18 cellular contexts compared by ENCODE assay signal in the genomic region with DNA sequence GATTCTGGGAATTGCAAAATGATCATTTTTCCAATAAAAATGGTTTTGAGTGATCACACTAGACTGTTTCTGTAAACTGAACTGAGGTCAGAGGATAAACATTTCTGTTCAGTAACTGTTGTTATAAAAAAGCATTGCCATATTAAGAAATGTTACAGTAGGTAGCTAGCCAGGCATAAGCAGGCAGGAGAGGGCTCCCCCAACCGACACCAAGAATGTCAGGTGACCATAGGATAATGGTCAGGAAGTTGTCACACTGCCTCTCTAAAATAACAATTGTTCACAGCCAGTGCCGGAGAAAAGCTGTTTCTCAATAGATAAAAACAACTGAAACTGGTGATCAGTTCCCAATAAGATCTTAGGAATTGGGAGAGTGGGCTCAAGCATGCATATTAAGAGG.
A peak's percentile ranks its signal among the peaks of the same experiment; 100 is the strongest.
DNase-seq lines count a peak whose midpoint lies in the region; ATAC-seq, FAIRE-seq and TF ChIP-seq lines count a peak whose summit lies in the region.
"Had no signal": no experiment of that assay in that cellular context is flagged by ENCODE, and none has a peak within 500 bp of the region (broad histone marks: within the 10 kb centered on the region; RNA-seq: fewer than 3 reads in every experiment).

No MANE protein-coding gene starts in this region.

- peaks cover 47% of the 10 kb centered on the region for H3K4me1 Mint-ChIP-seq in chondrocyte (ENCODE audit: low read depth)

- H3K4me3 Mint-ChIP-seq in chondrocyte (ENCODE audit: unreplicated experiment), result no peak overlapping the region
- H3K4me3 Mint-ChIP-seq: activated T-helper 1 cell treated with anti-CD3 and anti-CD28 coated beads, Interleukin-12 subunit alpha, Interleukin-12 subunit beta, Interleukin-2, Interleukin-4 antibody, amounts not matched to agents 30 ng/mL and 10 ng/mL and 1 ng/mL, durations not matched to agents 14 hours and 24 hours and 36 hours had no signal

- H3K4me1 ChIP-seq in hepatocyte (ENCODE audit: insufficient read depth) (peaks cover 16% of the 10 kb centered on the region), skeletal muscle satellite cell (ENCODE audit: control insufficient read depth, insufficient read depth, low read length) (peaks cover 29% of the 10 kb centered on the region), transverse colon (no peaks in the 10 kb centered on the region), stomach (no peaks in the 10 kb centered on the region)
- H3K4me1 ChIP-seq: body of pancreas, Caco-2, gastrocnemius medialis had no signal

- FAIRE-seq in HTR-8/SVneo (lab: Jason Lieb, UNC), result peak; percentile 26

- DNase-seq in HTR-8/SVneo (ENCODE audit: insufficient read length, low spot score), result no peak
- DNase-seq in chondrocyte (ENCODE audit: low spot score), result no peak
- no peak for DNase-seq in hepatocyte (ENCODE audit: low spot score)
- DNase-seq in transverse colon, result no peak
- DNase-seq in stomach, result no peak
- no peak for DNase-seq in NCI-H524 treated with DMSO at 0.1 percent for 48 hours (lab: John Stamatoyannopoulos, UW)
- DNase-seq: Caco-2, gastrocnemius medialis, NCI-H1436 treated with DMSO at 0.1 percent for 48 hours, NCI-H2171, NCI-H526 had no signal

- TF ChIP-seq CTCF in chondrocyte (IDR thresholded peaks at IDR 0.05), result no peak
- TF ChIP-seq CTCF in hepatocyte (IDR thresholded peaks at IDR 0.05; ENCODE audit: poor library complexity), result no peak
- no peak for TF ChIP-seq CTCF in transverse colon (IDR thresholded peaks at IDR 0.05)
- no peak for TF ChIP-seq CTCF in stomach (IDR thresholded peaks at IDR 0.05)

- H3K4me3 ChIP-seq in hepatocyte (no peak overlapping the region), skeletal muscle satellite cell (ENCODE audit: low read length) (peak overlapping the region; percentile 9), transverse colon (no peak overlapping the region), stomach (no peak overlapping the region)
- H3K4me3 ChIP-seq: body of pancreas, coronary artery, gastrocnemius medialis had no signal

- H3K9me3 ChIP-seq in hepatocyte (ENCODE audit: low read depth), result no peaks in the 10 kb centered on the region
- no peaks in the 10 kb centered on the region for H3K9me3 ChIP-seq in skeletal muscle satellite cell (replicated peaks; ENCODE audit: low read length)
- H3K9me3 ChIP-seq in transverse colon, result no peaks in the 10 kb centered on the region
- no peaks in the 10 kb centered on the region for H3K9me3 ChIP-seq in stomach
- H3K9me3 ChIP-seq: body of pancreas, Caco-2, gastrocnemius medialis had no signal

- peak overlapping the region; percentile 18 for H3K27ac Mint-ChIP-seq in chondrocyte (ENCODE audit: unreplicated experiment)
- H3K27ac Mint-ChIP-seq: activated naive CD4-positive, alpha-beta T cell treated with anti-CD3 and anti-CD28 coated beads, Interleukin-2, amount 50 U/mL, for 72 hours; activated T-helper 1 cell treated with anti-CD3 and anti-CD28 coated beads, Interleukin-12 subunit alpha, Interleukin-12 subunit beta, Interleukin-2, Interleukin-4 antibody, amounts not matched to agents 30 ng/mL and 10 ng/mL and 1 ng/mL, durations not matched to agents 14 hours and 24 hours and 36 hours had no signal

- H3K36me3 Mint-ChIP-seq in chondrocyte (ENCODE audit: low read depth), result peaks cover under 1% of the 10 kb centered on the region

- no peaks in the 10 kb centered on the region for H4K20me1 ChIP-seq in hepatocyte (ENCODE audit: insufficient read depth, poor library complexity, severe bottlenecking)

- H3K9me3 Mint-ChIP-seq in chondrocyte (ENCODE audit: low read depth), result peaks cover 5% of the 10 kb centered on the region
- H3K9me3 Mint-ChIP-seq: activated T-helper 1 cell treated with anti-CD3 and anti-CD28 coated beads, Interleukin-12 subunit alpha, Interleukin-12 subunit beta, Interleukin-2, Interleukin-4 antibody, amounts not matched to agents 30 ng/mL and 10 ng/mL and 1 ng/mL, durations not matched to agents 14 hours and 24 hours and 36 hours had no signal

- TF ChIP-seq EP300 in transverse colon (IDR thresholded peaks at IDR 0.05; ENCODE audit: low read depth) (no peak), stomach (IDR thresholded peaks at IDR 0.05) (no peak)

- H3K79me2 ChIP-seq in hepatocyte, result no peaks in the 10 kb centered on the region

- peaks cover 2% of the 10 kb centered on the region for H3K27me3 Mint-ChIP-seq in chondrocyte (ENCODE audit: low read depth)

- H3K27ac ChIP-seq in hepatocyte (peak overlapping the region; percentile 21), transverse colon (no peak overlapping the region), stomach (no peak overlapping the region)
- H3K27ac ChIP-seq: body of pancreas, coronary artery, gastrocnemius medialis had no signal

- no peaks in the 10 kb centered on the region for H3K36me3 ChIP-seq in hepatocyte (replicated peaks; ENCODE audit: insufficient read depth, low read depth)
- H3K36me3 ChIP-seq in skeletal muscle satellite cell (ENCODE audit: insufficient read depth, low read length), result no peaks in the 10 kb centered on the region
- no peaks in the 10 kb centered on the region for H3K36me3 ChIP-seq in transverse colon
- no peaks in the 10 kb centered on the region for H3K36me3 ChIP-seq in stomach
- H3K36me3 ChIP-seq: gastrocnemius medialis had no signal

- H2AFZ ChIP-seq in hepatocyte, result no peak overlapping the region

- intact Hi-C loops in transverse colon (cut with DNase I; ENCODE audit: low total_unique reads) (no loop called here), stomach (cut with DNase I; ENCODE audit: low total_unique reads) (no loop called here)

- H3K4me2 ChIP-seq in hepatocyte (no peak overlapping the region), skeletal muscle satellite cell (ENCODE audit: low read length) (peak overlapping the region; percentile 39)

- WGBS in hepatocyte (ENCODE audit: low lambda C conversion rate, missing lambda C conversion rate), result 60% methylated on average over 2 of the region's 2 CpGs
- WGBS in transverse colon (ENCODE audit: low coverage in 1 of 2), 2 donors, result 61 to 86% methylated on average over 1 to 2 of the region's 2 CpGs
- WGBS in stomach, 5 donors, result 46 to 75% (median 66%) methylated on average over 2 of the region's 2 CpGs

- in situ Hi-C loops in transverse colon (cut with MboI; ENCODE audit: low pct_ligation_motif_present in 1 of 4, low pct_unique_long_range_greater_than_20kb in 1 of 4, low sequenced_read_pairs in 3 of 4), result no loop called here

- H3K27me3 ChIP-seq in hepatocyte, result no peaks in the 10 kb centered on the region
- no peaks in the 10 kb centered on the region for H3K27me3 ChIP-seq in skeletal muscle satellite cell (ENCODE audit: control insufficient read depth, insufficient read depth, low read length)
- H3K27me3 ChIP-seq in transverse colon, result no peaks in the 10 kb centered on the region
- H3K27me3 ChIP-seq in stomach, result no peaks in the 10 kb centered on the region
- H3K27me3 ChIP-seq: body of pancreas, gastrocnemius medialis had no signal

- TF ChIP-seq POLR2A in transverse colon (IDR thresholded peaks at IDR 0.05) (no peak), stomach (IDR thresholded peaks at IDR 0.05) (no peak)

- no peak for ATAC-seq in HG02763 (IDR thresholded peaks at IDR 0.05; ENCODE audit: unreplicated experiment)
- ATAC-seq: activated naive CD4-positive, alpha-beta T cell treated with anti-CD3 and anti-CD28 coated beads, Interleukin-2, amount 50 U/mL, for 72 hours; body of pancreas; gastrocnemius medialis; Right ventricle myocardium inferior had no signal

- peak overlapping the region; percentile 6 for H3K9ac ChIP-seq in skeletal muscle satellite cell (ENCODE audit: low read depth, low read length)

- no peaks in the 10 kb centered on the region for H3K9me2 ChIP-seq in hepatocyte (replicated peaks; ENCODE audit: insufficient read depth)
